20 cellular contexts compared by ENCODE assay signal in genomic region chr4:1041936-1042330, GRCh38. TPM values are rescaled to one million over a fixed set of nuclear protein-coding genes. Genes with fewer than 3 reads are reported as not detected.
DNase-seq lines count a peak whose midpoint lies in the region; ATAC-seq, FAIRE-seq and TF ChIP-seq lines count a peak whose summit lies in the region.
"Had no signal": no experiment of that assay in that cellular context is flagged by ENCODE, and none has a peak within 500 bp of the region (broad histone marks: within the 10 kb centered on the region; RNA-seq: fewer than 3 reads in every experiment).

No MANE protein-coding gene starts in this region.

- peaks cover 16% of the 10 kb centered on the region for H3K4me1 Mint-ChIP-seq in neural crest cell

- H3K27ac ChIP-seq in A673 (ENCODE audit: low read depth, low read length, poor library complexity, severe bottlenecking) (no peak overlapping the region), HUES6 (ENCODE audit: low read depth, low read length) (no peak overlapping the region), epithelial cell of prostate (peak overlapping the region; percentile 16)

- no peak for DNase-seq in A673 (ENCODE audit: low spot score)
- no peak for DNase-seq in epithelial cell of prostate (ENCODE audit: low read depth, low spot score)
- DNase-seq in neural crest cell (ENCODE audit: low read depth, low spot score) = no peak
- DNase-seq in urothelium cell line (ENCODE audit: low spot score) = no peak
- no peak for DNase-seq in activated gamma-delta T cell (lab: John Stamatoyannopoulos, UW)
- DNase-seq in NCI-H1417 (lab: John Stamatoyannopoulos, UW) = no peak
- DNase-seq: activated CD4-positive, alpha-beta T cell treated with anti-CD3 and anti-CD28 coated beads, Interleukin-2, amount 50 U/mL, for 1 hour; activated T-cell treated with anti-CD3 and anti-CD28 coated beads, Interleukin-2, amount 50 U/mL, for 4 hours; cortex of kidney; hippocampal formation; left colon; naive B cell; NCI-H1048; NCI-H2171; stimulated activated CD4-positive, alpha-beta T cell treated with anti-CD3 and anti-CD28 coated beads, Interleukin-2, amount 100 ng/mL, for 24 hours had no signal

- no peaks in the 10 kb centered on the region for H3K9me3 Mint-ChIP-seq in neural crest cell
- H3K9me3 Mint-ChIP-seq: activated T-cell treated with anti-CD3 and anti-CD28 coated beads, Interleukin-2, amount 50 U/mL, for 4 hours; naive B cell had no signal

- H3K27ac Mint-ChIP-seq in neural crest cell (ENCODE audit: unreplicated experiment) = peak overlapping the region; percentile 86
- H3K27ac Mint-ChIP-seq: naive B cell had no signal

- H3K9me3 ChIP-seq in A673 (ENCODE audit: low read depth, low read length, poor library complexity, severe bottlenecking) = no peaks in the 10 kb centered on the region
- H3K9me3 ChIP-seq in HUES6 (ENCODE audit: control insufficient read depth, insufficient read depth, low read depth, low read length) = no peaks in the 10 kb centered on the region
- H3K9me3 ChIP-seq: adrenal gland had no signal

- H3K4me1 ChIP-seq in A673 (ENCODE audit: insufficient read depth, low read length, poor library complexity, severe bottlenecking) (no peaks in the 10 kb centered on the region), HUES6 (ENCODE audit: control insufficient read depth, insufficient read depth, low read length) (peaks cover 50% of the 10 kb centered on the region)

- H3K4me3 ChIP-seq in A673 (ENCODE audit: low read depth, low read length, poor library complexity, severe bottlenecking) (peak overlapping the region; percentile 29), HUES6 (ENCODE audit: low read depth, low read length) (no peak overlapping the region)
- H3K4me3 ChIP-seq: adrenal gland had no signal

- H3K4me3 Mint-ChIP-seq in neural crest cell = peak overlapping the region; percentile 45
- H3K4me3 Mint-ChIP-seq: activated T-cell treated with anti-CD3 and anti-CD28 coated beads, Interleukin-2, amount 50 U/mL, for 4 hours; naive B cell had no signal

- no peaks in the 10 kb centered on the region for H3K27me3 Mint-ChIP-seq in neural crest cell (ENCODE audit: low read depth)

- no peaks in the 10 kb centered on the region for H3K36me3 Mint-ChIP-seq in neural crest cell (ENCODE audit: low read depth)

- CTCF ChIA-PET in A673 (lab: Charles Lee) = no interaction called here

- H3K9ac ChIP-seq in HUES6 (ENCODE audit: low read length) = peak overlapping the region; percentile 22

- H3K27me3 ChIP-seq in A673 (replicated peaks; ENCODE audit: insufficient read depth, low read depth, low read length, poor library complexity) (peaks cover 23% of the 10 kb centered on the region), HUES6 (ENCODE audit: control insufficient read depth, insufficient read depth, low read length) (peaks cover 22% of the 10 kb centered on the region)
- H3K27me3 ChIP-seq: adrenal gland had no signal

- FAIRE-seq in urothelium cell line (lab: Jason Lieb, UNC) = no peak

- TF ChIP-seq CTCF in A673 (conservative IDR thresholded peaks at IDR 0.05; ENCODE audit: low read depth, low read length) (no peak), neural crest cell (conservative IDR thresholded peaks at IDR 0.05) (no peak)

- no TSS peak for BruUV-seq in A673 (replicated peaks; lab: Mats Ljungman, UMichigan)

- H3K36me3 ChIP-seq in A673 (ENCODE audit: insufficient read depth, low read length, poor library complexity, severe bottlenecking) = no peaks in the 10 kb centered on the region
- H3K36me3 ChIP-seq in HUES6 (ENCODE audit: control insufficient read depth, insufficient read depth, low read length) = no peaks in the 10 kb centered on the region
- H3K36me3 ChIP-seq: adrenal gland had no signal

- no peak for ATAC-seq in GM18858 (IDR thresholded peaks at IDR 0.05; ENCODE audit: unreplicated experiment)
- ATAC-seq: activated T-cell treated with anti-CD3 and anti-CD28 coated beads, Interleukin-2, amount 50 U/mL, for 4 hours had no signal

- POLR2A ChIA-PET in A673 (lab: Charles Lee; ENCODE audit: low non-redundant PET) = no interaction called here

- intact Hi-C loops in A673 (cut with micrococcal nuclease; ENCODE audit: unreplicated experiment) = no loop called here

RNA-seq across cellular contexts. Expression of gene FGFRL1, which starts 30.5 kb away (rescaled TPM):
- total RNA-seq in A673 (2021) (30.4 and 40.8 TPM in 2 replicates), neural crest cell (54.9 and 58.8 TPM in 2 replicates)

RNA-seq across cellular contexts. Expression of gene SLC26A1, which starts 48.7 kb away (rescaled TPM):
- total RNA-seq in A673 (2021) = 0.22 and 0.30 TPM in 2 replicates
- total RNA-seq in neural crest cell = 0.27 and 0.84 TPM in 2 replicates
- total RNA-seq: esophagus mucosa, SK-MEL-5 had no signal

RNA-seq across cellular contexts. Expression of gene IDUA, which starts 55.1 kb away (rescaled TPM):
- total RNA-seq in A673 (2021) (12.0 and 12.3 TPM in 2 replicates), neural crest cell (16.4 and 18.0 TPM in 2 replicates)
